Comparison of ENCODE assay signal across 4 cellular contexts in genomic region chr17:21745385-21746054, GRCh38. TPM values are rescaled to one million over a fixed set of nuclear protein-coding genes. Genes with fewer than 3 reads are reported as not detected.
"Had no signal": no experiment of that assay in that cellular context is flagged by ENCODE, and none has a peak within 500 bp of the region (broad histone marks: within the 10 kb centered on the region; RNA-seq: fewer than 3 reads in every experiment).

No MANE protein-coding gene starts in this region.

RNA-seq across cellular contexts. Expression of gene KCNJ18, which starts 53.2 kb away (rescaled TPM):
- total RNA-seq: GM23248, H7, HT-29 had no signal
- polyA plus RNA-seq: GM23248, IgD-negative memory B cell had no signal
